25 cellular contexts compared by ENCODE assay signal in the genomic region with DNA sequence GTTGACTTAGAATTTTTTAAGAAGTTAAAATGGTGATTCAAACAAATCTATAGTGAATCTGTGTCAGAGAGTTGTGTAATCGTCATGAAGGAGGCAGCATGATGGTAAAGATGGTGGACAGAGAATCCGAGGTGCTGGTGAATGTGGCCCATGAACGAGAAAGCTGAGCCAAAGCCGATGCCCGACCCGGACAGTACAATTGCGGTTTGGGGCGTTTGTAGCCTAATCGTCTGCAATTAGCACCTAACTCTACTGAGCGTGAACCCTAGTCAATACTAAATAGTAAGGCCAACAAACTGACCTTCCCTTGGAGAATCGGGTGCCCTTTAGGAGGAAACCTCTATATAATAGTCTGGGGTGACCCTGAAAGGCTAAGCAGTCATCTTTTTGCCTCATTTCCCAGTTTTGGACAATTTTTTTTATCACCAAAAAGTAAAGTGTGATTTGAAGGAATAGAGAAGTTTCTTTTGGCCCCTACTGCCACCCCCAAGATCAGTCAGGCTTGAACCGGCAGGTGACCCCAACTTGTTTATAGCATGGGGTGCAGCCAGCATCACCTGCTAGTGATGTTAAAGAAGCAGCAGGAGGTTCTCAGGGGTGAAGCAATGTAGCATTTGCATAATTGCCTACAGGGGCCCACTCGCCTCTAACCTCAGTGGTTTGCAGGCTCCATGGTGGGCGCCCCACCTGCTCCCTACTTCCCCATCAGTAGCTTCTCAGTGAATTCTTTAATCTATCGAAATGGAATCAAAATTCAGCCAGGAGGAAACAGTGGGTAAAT. TPM values are rescaled to one million over a fixed set of nuclear protein-coding genes. Genes with fewer than 3 reads are reported as not detected.
DNase-seq lines count a peak whose midpoint lies in the region; ATAC-seq and TF ChIP-seq lines count a peak whose summit lies in the region.
"Had no signal": no experiment of that assay in that cellular context is flagged by ENCODE, and none has a peak within 500 bp of the region (broad histone marks: within the 10 kb centered on the region; RNA-seq: fewer than 3 reads in every experiment).

No MANE protein-coding gene starts in this region.

- no peak overlapping the region for H4K91ac ChIP-seq in mesenchymal stem cell (ENCODE audit: low read length)
- no peak overlapping the region for H4K91ac ChIP-seq in neuronal stem cell (ENCODE audit: low read depth, low read length, poor library complexity)

- no TSS peak for BruUV-seq in OCI-LY7 (replicated peaks; lab: Mats Ljungman, UMichigan)

- H3K36me3 ChIP-seq in heart left ventricle (peaks cover 0 to 82% (median 0%) of the 10 kb centered on the region in 9 donors), OCI-LY7 (ENCODE audit: insufficient read depth, low read length) (peaks cover 89% of the 10 kb centered on the region), lower lobe of right lung (peaks cover 8% of the 10 kb centered on the region), mesenchymal stem cell (ENCODE audit: control insufficient read depth in 1 of 2, insufficient read depth in 2 of 2, low read depth in 1 of 2, low read length in 2 of 2) (no peaks in the 10 kb centered on the region), GM23248 (ENCODE audit: low read depth) (no peaks in the 10 kb centered on the region), neuronal stem cell (replicated peaks in 1 of 2; ENCODE audit: control insufficient read depth in 2 of 2, insufficient read depth in 2 of 2, low read length in 2 of 2) (no peaks in the 10 kb centered on the region)
- H3K36me3 ChIP-seq: breast epithelium, neural progenitor cell had no signal

- no peak overlapping the region for H2AK5ac ChIP-seq in mesenchymal stem cell (ENCODE audit: low read length, severe bottlenecking)
- no peak overlapping the region for H2AK5ac ChIP-seq in neuronal stem cell (ENCODE audit: low read depth, low read length)

- H2BK5ac ChIP-seq in mesenchymal stem cell (ENCODE audit: low read depth, low read length, poor library complexity, severe bottlenecking): no peak overlapping the region
- no peak overlapping the region for H2BK5ac ChIP-seq in neuronal stem cell (ENCODE audit: low read length)

- no peak for TF ChIP-seq POLR2A in heart left ventricle (IDR thresholded peaks at IDR 0.05)

- no peak for TF ChIP-seq CTCF in heart left ventricle (IDR thresholded peaks at IDR 0.05)
- no peak for TF ChIP-seq CTCF in OCI-LY7 (conservative IDR thresholded peaks at IDR 0.05; ENCODE audit: low read length)
- TF ChIP-seq CTCF in lower lobe of right lung (IDR thresholded peaks at IDR 0.05): no peak

- no peaks in the 10 kb centered on the region for H3F3A ChIP-seq in GM23248 (ENCODE audit: insufficient read depth)

- H3K23ac ChIP-seq in mesenchymal stem cell (ENCODE audit: low read length in 2 of 2) (no peak overlapping the region), neuronal stem cell (ENCODE audit: low read depth, low read length, poor library complexity) (no peak overlapping the region)

- no peaks in the 10 kb centered on the region for H3K9me2 ChIP-seq in OCI-LY7 (ENCODE audit: insufficient read depth, low read length)
- H3K9me2 ChIP-seq in GM23248 (ENCODE audit: insufficient read depth): no peaks in the 10 kb centered on the region

- no peak overlapping the region for H3K4ac ChIP-seq in mesenchymal stem cell (ENCODE audit: low read depth in 1 of 2, low read length in 2 of 2)
- H3K4ac ChIP-seq in neuronal stem cell (ENCODE audit: low read length): no peak overlapping the region

- no peaks in the 10 kb centered on the region for H4K20me1 ChIP-seq in OCI-LY7 (ENCODE audit: insufficient read depth, low read length)
- no peaks in the 10 kb centered on the region for H4K20me1 ChIP-seq in GM23248 (ENCODE audit: insufficient read depth)

- in situ Hi-C loops in GM23248 (cut with MboI): no loop called here

- POLR2A ChIA-PET in OCI-LY7 (lab: Charles Lee): interaction anchor here (0.9 to 4.1 kb wide), 2 partner anchors 11 to 23 kb away, joined by 5 to 27 read pairs; partner anchors contain the start of gene IRF8

- H2BK12ac ChIP-seq in mesenchymal stem cell (ENCODE audit: low read length in 2 of 2): no peak overlapping the region
- no peak overlapping the region for H2BK12ac ChIP-seq in neuronal stem cell (ENCODE audit: low read length)

- H3K4me2 ChIP-seq in OCI-LY7 (ENCODE audit: low read length) (peak overlapping the region; percentile 85), mesenchymal stem cell (ENCODE audit: low read length, poor library complexity, severe bottlenecking) (no peak overlapping the region), GM23248 (ENCODE audit: unreplicated experiment) (no peak overlapping the region), neuronal stem cell (ENCODE audit: insufficient read depth, low read length, poor library complexity, severe bottlenecking) (no peak overlapping the region)
- H3K4me2 ChIP-seq: KMS-11, neural progenitor cell had no signal

- DNase-seq in cardiac septum (ENCODE audit: low spot score) (peak; percentile 31), heart left ventricle (no peak), OCI-LY7 (ENCODE audit: low spot score) (peak; percentile 78), lower lobe of right lung (no peak), left lobe of liver (ENCODE audit: low spot score) (no peak), mesenchymal stem cell (no peak), GM23248 (no peak), neuronal stem cell (ENCODE audit: low spot score) (no peak)
- DNase-seq: activated CD4-positive, alpha-beta T cell treated with anti-CD3 and anti-CD28 coated beads for 48 hours; activated naive CD4-positive, alpha-beta T cell treated with anti-CD3 and anti-CD28 coated beads, Interleukin-2, amount 10 ng/mL, durations not matched to agents 7 days and 5 days; activated T-cell treated with anti-CD3 and anti-CD28 coated beads, Interleukin-2, amount 50 U/mL, for 48 hours; DMS53; effector CD8-positive, alpha-beta T cell; kidney glomerular epithelial cell; NCI-H1417 treated with DMSO at 0.1 percent for 48 hours; NCI-H446; NCI-H774; stimulated activated naive CD4-positive, alpha-beta T cell treated with Interleukin-2 at 50 U/mL for 16 hours; T-helper 9 cell had no signal

- CTCF ChIA-PET in OCI-LY7 (lab: Charles Lee; ENCODE audit: unreplicated experiment): interaction anchor here (0.6 kb wide), 2 partner anchors 10 to 77 kb away, joined by 3 to 5 read pairs; no protein-coding TSS in a partner anchor

- peaks cover 71% of the 10 kb centered on the region for H3K79me2 ChIP-seq in OCI-LY7 (ENCODE audit: insufficient read depth, low read depth, low read length)
- H3K79me2 ChIP-seq in GM23248 (ENCODE audit: insufficient read depth): no peaks in the 10 kb centered on the region

- H2BK15ac ChIP-seq in mesenchymal stem cell (ENCODE audit: low read depth, poor library complexity, severe bottlenecking): no peak overlapping the region
- no peak overlapping the region for H2BK15ac ChIP-seq in neuronal stem cell (ENCODE audit: low read length)

- H2BK120ac ChIP-seq in mesenchymal stem cell (ENCODE audit: low read depth, low read length) (no peak overlapping the region), neuronal stem cell (ENCODE audit: low read depth, low read length) (no peak overlapping the region)

- H3K27me3 ChIP-seq in heart left ventricle (peaks cover 0 to 5% (median 0%) of the 10 kb centered on the region in 9 donors), lower lobe of right lung (ENCODE audit: low read depth) (no peaks in the 10 kb centered on the region), mesenchymal stem cell (ENCODE audit: control insufficient read depth in 1 of 2, insufficient read depth in 1 of 2, low read length in 2 of 2) (peaks cover 8 to 45% of the 10 kb centered on the region in 2 experiments), GM23248 (replicated peaks; ENCODE audit: insufficient read depth) (peaks cover 52% of the 10 kb centered on the region), neuronal stem cell (ENCODE audit: control insufficient read depth in 3 of 3, insufficient read depth in 3 of 3, low read depth in 1 of 3, low read length in 3 of 3) (peaks cover 0 to 73% (median 0%) of the 10 kb centered on the region in 3 experiments)
- H3K27me3 ChIP-seq: breast epithelium, neural progenitor cell had no signal

- H3K14ac ChIP-seq in mesenchymal stem cell (ENCODE audit: low read length in 2 of 2): no peak overlapping the region
- H3K14ac ChIP-seq in neuronal stem cell (ENCODE audit: low read length): no peak overlapping the region

- H3K4me1 ChIP-seq in heart left ventricle: peaks cover 0 to 89% (median 0%) of the 10 kb centered on the region in 12 donors
- peaks cover 91% of the 10 kb centered on the region for H3K4me1 ChIP-seq in OCI-LY7 (ENCODE audit: insufficient read depth, low read length, poor library complexity, severe bottlenecking)
- peaks cover 37% of the 10 kb centered on the region for H3K4me1 ChIP-seq in lower lobe of right lung
- peaks cover 3% of the 10 kb centered on the region for H3K4me1 ChIP-seq in mesenchymal stem cell (ENCODE audit: control insufficient read depth, insufficient read depth, low read depth, low read length)
- no peaks in the 10 kb centered on the region for H3K4me1 ChIP-seq in GM23248 (ENCODE audit: insufficient read depth)
- H3K4me1 ChIP-seq in neuronal stem cell (ENCODE audit: control insufficient read depth in 2 of 2, insufficient read depth in 1 of 2, low read depth in 1 of 2, low read length in 2 of 2): peaks cover 0 to 23% of the 10 kb centered on the region in 2 donors
- H3K4me1 ChIP-seq: breast epithelium had no signal

- H3K9me3 ChIP-seq in heart left ventricle (no peaks in the 10 kb centered on the region), OCI-LY7 (ENCODE audit: low read length) (no peaks in the 10 kb centered on the region), lower lobe of right lung (no peaks in the 10 kb centered on the region), mesenchymal stem cell (ENCODE audit: control insufficient read depth, low read length) (no peaks in the 10 kb centered on the region), GM23248 (ENCODE audit: low read depth) (no peaks in the 10 kb centered on the region), neuronal stem cell (replicated peaks in 1 of 2; ENCODE audit: control insufficient read depth in 2 of 2, insufficient read depth in 1 of 2, low read depth in 1 of 2, low read length in 2 of 2) (no peaks in the 10 kb centered on the region)

- H3K27ac ChIP-seq in heart left ventricle: peak overlapping the region in 1 of 12 donors; percentile 90
- peak overlapping the region; percentile 99 for H3K27ac ChIP-seq in OCI-LY7 (ENCODE audit: low read depth, low read length, poor library complexity, severe bottlenecking)
- H3K27ac ChIP-seq in lower lobe of right lung: peak overlapping the region; percentile 66
- no peak overlapping the region for H3K27ac ChIP-seq in mesenchymal stem cell (ENCODE audit: low read length, poor library complexity, severe bottlenecking)
- H3K27ac ChIP-seq in GM23248: no peak overlapping the region
- no peak overlapping the region for H3K27ac ChIP-seq in neuronal stem cell (replicated peaks; ENCODE audit: low read length)
- H3K27ac ChIP-seq: epithelial cell of prostate, KMS-11, neural progenitor cell, VCaP had no signal

- H3K4me3 ChIP-seq in heart left ventricle: no peak overlapping the region
- H3K4me3 ChIP-seq in OCI-LY7 (ENCODE audit: low read depth, low read length, poor library complexity, severe bottlenecking): peak overlapping the region; percentile 60
- H3K4me3 ChIP-seq in lower lobe of right lung: no peak overlapping the region
- no peak overlapping the region for H3K4me3 ChIP-seq in mesenchymal stem cell (ENCODE audit: insufficient read depth in 1 of 2, low read depth in 1 of 2, low read length in 2 of 2)
- H3K4me3 ChIP-seq in GM23248: no peak overlapping the region
- H3K4me3 ChIP-seq in neuronal stem cell (ENCODE audit: low read length in 2 of 2): no peak overlapping the region
- H3K4me3 ChIP-seq: breast epithelium, neural progenitor cell had no signal

- no peak overlapping the region for H3K9ac ChIP-seq in mesenchymal stem cell (ENCODE audit: low read length)
- H3K9ac ChIP-seq in GM23248: no peak overlapping the region
- no peak overlapping the region for H3K9ac ChIP-seq in neuronal stem cell (ENCODE audit: low read depth, low read length, poor library complexity)
- H3K9ac ChIP-seq: KMS-11, neural progenitor cell had no signal

- ATAC-seq in heart left ventricle: no peak
- ATAC-seq in lower lobe of right lung: no peak
- no peak for ATAC-seq in left lobe of liver
- ATAC-seq: sciatic nerve had no signal

- H3K79me1 ChIP-seq in mesenchymal stem cell (replicated peaks; ENCODE audit: low read length, poor library complexity, severe bottlenecking) (no peaks in the 10 kb centered on the region), neuronal stem cell (ENCODE audit: low read depth, low read length) (no peaks in the 10 kb centered on the region)

- WGBS in heart left ventricle, 4 donors: 93 to 96% (median 95%) methylated on average over 15 of the region's 15 CpGs
- WGBS in mesenchymal stem cell: 92% methylated on average over 14 of the region's 15 CpGs
- 68 to 77% methylated on average over 15 of the region's 15 CpGs for WGBS in GM23248 (ENCODE audit: low coverage in 1 of 2, low lambda C conversion rate in 2 of 2, missing lambda C conversion rate in 2 of 2), 2 experiments
- WGBS in neuronal stem cell (ENCODE audit: extremely low coverage in 2 of 2, insufficient read length in 2 of 2, insufficient replicate concordance in 1 of 2), 2 donors: no CpG with 5 or more reads among the region's 15 CpGs

- intact Hi-C loops in cardiac septum (cut with DNase I) (no loop called here), heart left ventricle (cut with DNase I) (no loop called here), OCI-LY7 (cut with micrococcal nuclease; ENCODE audit: unreplicated experiment) (loop anchor here (1.0 to 2.0 kb wide), 2 partner anchors 8 to 37 kb away; no protein-coding TSS in a partner anchor), lower lobe of right lung (cut with DNase I) (no loop called here)

- H3K18ac ChIP-seq in mesenchymal stem cell (ENCODE audit: low read depth in 1 of 2, low read length in 2 of 2): no peak overlapping the region
- H3K18ac ChIP-seq in neuronal stem cell (ENCODE audit: low read length): no peak overlapping the region

- H2AFZ ChIP-seq in OCI-LY7 (ENCODE audit: low read length) (no peak overlapping the region), mesenchymal stem cell (ENCODE audit: low read depth, low read length) (no peak overlapping the region), GM23248 (no peak overlapping the region), neuronal stem cell (ENCODE audit: low read length) (no peak overlapping the region)
- H2AFZ ChIP-seq: neural progenitor cell had no signal

- H4K8ac ChIP-seq in mesenchymal stem cell (ENCODE audit: low read length) (no peak overlapping the region), neuronal stem cell (ENCODE audit: low read depth, low read length) (no peak overlapping the region)

RNA-seq across cellular contexts. Expression of gene IRF8, which starts 11.3 kb away (rescaled TPM):
- total RNA-seq in cardiac septum: 1.6 TPM
- 10 to 100 TPM in 2 of 9 donors, 1 to 10 TPM in 7; 1.8 to 31.8 (median 3.8) TPM for total RNA-seq in heart left ventricle
- polyA plus RNA-seq in heart left ventricle: 1 to 10 TPM; 1.0 to 2.1 TPM
- 181 and 188 TPM in 2 replicates for total RNA-seq in OCI-LY7 (2014; rRNA removed; shearing (Covaris generic))
- total RNA-seq in OCI-LY7 (2022): 210 and 224 TPM in 2 replicates
- total RNA-seq in lower lobe of right lung: 67.9 TPM
- total RNA-seq in left lobe of liver: 9.0 TPM
- polyA plus RNA-seq in mesenchymal stem cell (2013, experiment 1 of 2): 0.21 TPM
- 0.08 TPM for polyA plus RNA-seq in mesenchymal stem cell (2013, experiment 2 of 2)
- not detected in 2 replicates for total RNA-seq in GM23248 (2014; rRNA removed; shearing (Covaris generic))
- 0.31 and 0.58 TPM in 2 replicates for polyA plus RNA-seq in GM23248 (2016; fragmentation: Nextera tagmentation; extraction: Ambion mirVana)
- polyA plus RNA-seq in neuronal stem cell (2013, experiment 1 of 2): 1.3 TPM
- 1.5 TPM for polyA plus RNA-seq in neuronal stem cell (2013, experiment 2 of 2)

Comparison
In these comparisons a context has a peak if more than half of its experiments do, and no peak if none do; other contexts are left out.
1. DNase-seq: peak in cardiac septum (single experiment) and OCI-LY7 (single experiment); none in heart left ventricle (0 of 5), lower lobe of right lung (single experiment), left lobe of liver (single experiment), mesenchymal stem cell (single experiment), GM23248 (single experiment) and neuronal stem cell (single experiment).
2. H3K27ac ChIP-seq: peak in OCI-LY7 (single experiment) and lower lobe of right lung (single experiment); none in mesenchymal stem cell (single experiment), GM23248 (single experiment) and neuronal stem cell (single experiment).